In the genomic region with DNA sequence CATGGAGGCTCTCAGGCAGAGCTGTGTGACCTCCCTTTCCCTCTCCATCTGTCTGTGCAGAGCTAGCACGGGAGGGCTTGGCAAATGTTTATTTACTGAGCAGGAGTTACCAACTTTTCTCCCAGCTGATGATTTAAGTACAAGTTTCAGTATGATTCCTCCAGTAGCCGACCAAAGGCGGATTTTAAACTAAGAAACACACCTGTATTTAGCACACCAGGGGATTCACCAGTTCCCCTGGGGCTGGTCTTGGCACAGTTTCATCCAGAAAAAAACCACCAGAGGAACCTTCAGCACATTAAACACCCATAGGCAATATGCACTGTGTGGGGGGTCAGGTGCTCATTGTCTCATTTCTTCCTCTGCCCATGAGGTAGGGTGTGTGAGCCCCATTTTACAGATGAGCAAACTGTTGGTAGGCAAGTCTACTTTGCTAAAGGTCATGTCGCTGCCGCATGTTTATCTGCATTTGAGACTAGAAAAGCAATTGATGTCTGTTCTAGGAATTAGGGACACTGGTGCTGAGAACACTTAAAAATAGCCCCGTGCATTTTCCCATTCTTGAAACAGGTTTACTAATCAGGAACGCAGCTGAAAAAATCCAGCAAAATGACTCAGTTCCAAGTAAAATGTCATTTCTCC, we compare ENCODE assay signal across 8 cellular contexts.
DNase-seq lines count a peak whose midpoint lies in the region; ATAC-seq and TF ChIP-seq lines count a peak whose summit lies in the region.

No MANE protein-coding gene starts in this region.

- intact Hi-C loops in lower lobe of right lung (cut with DNase I), result no loop called here

- no peaks in the 10 kb centered on the region for H4K20me1 ChIP-seq in osteoblast (ENCODE audit: insufficient read depth, low read length)

- no peak for TF ChIP-seq CTCF in lower lobe of right lung (IDR thresholded peaks at IDR 0.05)
- TF ChIP-seq CTCF in osteoblast (IDR thresholded peaks at IDR 0.05; ENCODE audit: extremely low read depth, low read depth, low read length), result no peak

- H3K4me2 ChIP-seq in osteoblast (ENCODE audit: insufficient read depth, low read length), result no peak overlapping the region

- H3K4me1 ChIP-seq in lower lobe of right lung (peaks cover 12% of the 10 kb centered on the region), osteoblast (ENCODE audit: insufficient read depth, low read length) (peaks cover 10% of the 10 kb centered on the region)

- no peak overlapping the region for H3K4me3 ChIP-seq in lower lobe of right lung
- no peak overlapping the region for H3K4me3 ChIP-seq in osteoblast (ENCODE audit: insufficient read depth, low read length)

- no peaks in the 10 kb centered on the region for H3K9me3 ChIP-seq in lower lobe of right lung
- H3K9me3 ChIP-seq in osteoblast (ENCODE audit: low read depth, low read length), result no peaks in the 10 kb centered on the region

- no peaks in the 10 kb centered on the region for H3K79me2 ChIP-seq in osteoblast (ENCODE audit: insufficient read depth, low read length)

- no peaks in the 10 kb centered on the region for H3K27me3 ChIP-seq in lower lobe of right lung (ENCODE audit: low read depth)
- peaks cover 26% of the 10 kb centered on the region for H3K27me3 ChIP-seq in osteoblast (ENCODE audit: insufficient read depth, low read length)

- H3K36me3 ChIP-seq in lower lobe of right lung (no peaks in the 10 kb centered on the region), osteoblast (ENCODE audit: insufficient read depth, low read length) (no peaks in the 10 kb centered on the region)

- peak overlapping the region; percentile 24 for H3K27ac ChIP-seq in lower lobe of right lung
- no peak overlapping the region for H3K27ac ChIP-seq in osteoblast (ENCODE audit: low read depth, low read length)

- ATAC-seq in GM18861 (IDR thresholded peaks at IDR 0.05; ENCODE audit: unreplicated experiment) (peak; percentile 55), GM21825 (IDR thresholded peaks at IDR 0.05; ENCODE audit: unreplicated experiment) (peak; percentile 50), lower lobe of right lung (peak in 1 of 2 donors; percentile 6)

- DNase-seq in NCI-H345 treated with DMSO at 0.1 percent for 48 hours (lab: John Stamatoyannopoulos, UW; ENCODE audit: unreplicated experiment), result peak; percentile 57
- peak; percentile 3 for DNase-seq in lower lobe of right lung
- DNase-seq in osteoblast (ENCODE audit: insufficient read length, low spot score, missing footprints), result no peak
- DNase-seq in midbrain (lab: John Stamatoyannopoulos, UW), result no peak
- DNase-seq in inferior parietal cortex (ENCODE audit: extremely low spot score), result no peak
- no peak for DNase-seq in GM03348 (ENCODE audit: low spot score)

- H2AFZ ChIP-seq in osteoblast (ENCODE audit: low read length), result no peak overlapping the region

Comparison
In these comparisons a context has a peak if more than half of its experiments do, and no peak if none do; other contexts are left out.
1. DNase-seq: peak in NCI-H345 treated with DMSO at 0.1 percent for 48 hours (single experiment) and lower lobe of right lung (single experiment); none in osteoblast (single experiment), midbrain (single experiment), inferior parietal cortex (single experiment) and GM03348 (single experiment).